28 cellular contexts compared by ENCODE assay signal in the genomic region with DNA sequence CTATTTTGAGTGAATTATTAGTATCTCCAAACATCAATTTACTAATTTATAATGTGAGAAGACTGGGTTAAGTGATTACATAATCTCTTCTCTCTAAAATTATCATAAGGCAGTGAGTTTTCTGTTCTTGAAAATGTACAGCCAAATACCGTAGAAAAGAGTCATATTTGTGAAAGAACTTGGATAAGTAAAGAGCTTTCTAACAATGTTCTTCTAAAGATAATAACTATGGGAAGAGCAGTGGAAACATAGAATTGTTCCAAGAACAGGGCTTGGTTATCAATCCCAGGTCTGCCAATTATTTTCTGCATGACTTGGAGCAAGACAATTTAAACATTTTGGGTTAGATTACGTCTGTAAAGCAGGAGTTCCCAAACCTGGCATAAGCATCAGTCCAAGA.
"Had no signal": no experiment of that assay in that cellular context is flagged by ENCODE, and none has a peak within 500 bp of the region (broad histone marks: within the 10 kb centered on the region; RNA-seq: fewer than 3 reads in every experiment).

No MANE protein-coding gene starts in this region.

- H3K36me3 Mint-ChIP-seq: activated CD4-positive, alpha-beta memory T cell treated with anti-CD3 and anti-CD28 coated beads for 36 hours; stimulated activated effector memory CD8-positive, alpha-beta T cell treated with anti-CD3 and anti-CD28 coated beads, Interleukin-12 subunit alpha, Interleukin-12 subunit beta, amount 100 ng/mL, for 72 hours; type B pancreatic cell had no signal

- DNase-seq: activated CD4-positive, alpha-beta memory T cell treated with anti-CD3 and anti-CD28 coated beads for 36 hours; activated CD4-positive, alpha-beta T cell treated with anti-CD3 and anti-CD28 coated beads for 36 hours; activated gamma-delta T cell treated with Interleukin-2 at 50 U/mL for 16 hours; activated T-cell treated with anti-CD3 and anti-CD28 coated beads for 4 hours; dermis blood vessel endothelial cell; effector memory CD4-positive, alpha-beta T cell; foreskin melanocyte; glutamatergic neuron; hippocampal formation; left cardiac atrium; nephron progenitor cell; nucleus accumbens; right cardiac atrium; small intestine; stimulated activated CD4-positive, alpha-beta T cell treated with anti-CD3 and anti-CD28 coated beads, Interleukin-4, amount 100 ng/mL, for 24 hours; stomach had no signal

- H3K27me3 ChIP-seq: cardiac muscle cell, esophagus muscularis mucosa, stomach had no signal

- H3K27ac Mint-ChIP-seq: activated CD4-positive, alpha-beta memory T cell treated with anti-CD3 and anti-CD28 coated beads for 36 hours; activated CD4-positive, alpha-beta T cell treated with anti-CD3 and anti-CD28 coated beads for 36 hours; activated naive CD8-positive, alpha-beta T cell; activated T-helper 1 cell treated with anti-CD3 and anti-CD28 coated beads, Interleukin-12 subunit alpha, Interleukin-12 subunit beta, Interleukin-2, Interleukin-4 antibody, amounts not matched to agents 30 ng/mL and 10 ng/mL and 1 ng/mL, durations not matched to agents 14 hours and 24 hours and 36 hours; nephron progenitor cell; progenitor cell of endocrine pancreas; stimulated activated effector memory CD8-positive, alpha-beta T cell treated with anti-CD3 and anti-CD28 coated beads, Interleukin-12 subunit alpha, Interleukin-12 subunit beta, amount 100 ng/mL, for 72 hours; T-helper 2 cell treated with Interferon-gamma antibody and Interleukin-4, amounts not matched to agents 5 μg/mL and 100 μg/mL, for 36 hours; type B pancreatic cell had no signal

- H3K9me3 Mint-ChIP-seq: activated CD4-positive, alpha-beta memory T cell treated with anti-CD3 and anti-CD28 coated beads for 36 hours; activated T-helper 1 cell treated with anti-CD3 and anti-CD28 coated beads, Interleukin-12 subunit alpha, Interleukin-12 subunit beta, Interleukin-2, Interleukin-4 antibody, amounts not matched to agents 30 ng/mL and 10 ng/mL and 1 ng/mL, durations not matched to agents 14 hours and 24 hours and 36 hours; nephron progenitor cell; stimulated activated effector memory CD8-positive, alpha-beta T cell treated with anti-CD3 and anti-CD28 coated beads, Interleukin-12 subunit alpha, Interleukin-12 subunit beta, amount 100 ng/mL, for 72 hours; T-helper 2 cell treated with Interferon-gamma antibody and Interleukin-4, amounts not matched to agents 5 μg/mL and 100 μg/mL, for 36 hours; type B pancreatic cell had no signal

- H3K27ac ChIP-seq: cardiac muscle cell had no signal

- H3K4me3 Mint-ChIP-seq: activated CD4-positive, alpha-beta memory T cell treated with anti-CD3 and anti-CD28 coated beads for 36 hours; activated CD4-positive, alpha-beta T cell treated with anti-CD3 and anti-CD28 coated beads for 36 hours; activated naive CD8-positive, alpha-beta T cell; activated T-helper 1 cell treated with anti-CD3 and anti-CD28 coated beads, Interleukin-12 subunit alpha, Interleukin-12 subunit beta, Interleukin-2, Interleukin-4 antibody, amounts not matched to agents 30 ng/mL and 10 ng/mL and 1 ng/mL, durations not matched to agents 14 hours and 24 hours and 36 hours; nephron progenitor cell; stimulated activated effector memory CD8-positive, alpha-beta T cell treated with anti-CD3 and anti-CD28 coated beads, Interleukin-12 subunit alpha, Interleukin-12 subunit beta, amount 100 ng/mL, for 72 hours; T-helper 2 cell treated with Interferon-gamma antibody and Interleukin-4, amounts not matched to agents 5 μg/mL and 100 μg/mL, for 36 hours; type B pancreatic cell had no signal

- H3K27me3 Mint-ChIP-seq: activated CD4-positive, alpha-beta memory T cell treated with anti-CD3 and anti-CD28 coated beads for 36 hours; activated CD4-positive, alpha-beta T cell treated with anti-CD3 and anti-CD28 coated beads for 36 hours; activated naive CD8-positive, alpha-beta T cell; type B pancreatic cell had no signal

- ATAC-seq: activated CD4-positive, alpha-beta T cell treated with anti-CD3 and anti-CD28 coated beads for 36 hours; left cardiac atrium; right cardiac atrium; stimulated activated effector memory CD8-positive, alpha-beta T cell treated with anti-CD3 and anti-CD28 coated beads, Interleukin-12 subunit alpha, Interleukin-12 subunit beta, amount 100 ng/mL, for 72 hours had no signal

- FAIRE-seq: endothelial cell of umbilical vein, islet of Langerhans, small intestine, TTC549 had no signal

- H3K36me3 ChIP-seq: cardiac muscle cell, esophagus muscularis mucosa, stomach had no signal

- H3K9me3 ChIP-seq: esophagus muscularis mucosa, stomach had no signal

- H3K4me3 ChIP-seq: cardiac muscle cell, esophagus muscularis mucosa, lung, stomach had no signal
